ENCODE assay signal across 34 cellular contexts in genomic region chrX:394830-395229, GRCh38.
"Had no signal": no experiment of that assay in that cellular context is flagged by ENCODE, and none has a peak within 500 bp of the region (broad histone marks: within the 10 kb centered on the region; RNA-seq: fewer than 3 reads in every experiment).

No MANE protein-coding gene starts in this region.

- DNase-seq: Karpas-422, Kasumi-1, MG63, MM.1S, MV-4-11, NCI-H1048, NCI-H1092, NCI-H1092 treated with DMSO at 0.1 percent for 48 hours, NCI-H1105, NCI-H1105 treated with DMSO at 0.1 percent for 48 hours, NCI-H1417, NCI-H1417 treated with DMSO at 0.1 percent for 48 hours, NCI-H1436, NCI-H1436 treated with DMSO at 0.1 percent for 48 hours, NCI-H146, NCI-H1694, NCI-H1694 treated with DMSO at 0.1 percent for 48 hours, NCI-H187, NCI-H187 treated with DMSO at 0.1 percent for 48 hours, NCI-H1930, NCI-H2029, NCI-H2029 treated with DMSO at 0.1 percent for 48 hours, NCI-H2081, NCI-H2081 treated with DMSO at 0.1 percent for 48 hours, NCI-H2107, NCI-H2171, NCI-H2171 treated with DMSO at 0.1 percent for 48 hours, NCI-H2227 treated with DMSO at 0.1 percent for 48 hours, NCI-H226, NCI-H345, NCI-H446, NCI-H446 treated with DMSO at 0.1 percent for 48 hours, NCI-H510A, NCI-H510A treated with DMSO at 0.1 percent for 48 hours had no signal

- H3K36me3 ChIP-seq: MG63 had no signal

- H3K27me3 ChIP-seq: MG63 had no signal

- H3K4me3 ChIP-seq: MG63 had no signal

- H3K9me3 ChIP-seq: MG63 had no signal
